ENCODE assay signal across 19 cellular contexts in the genomic region with DNA sequence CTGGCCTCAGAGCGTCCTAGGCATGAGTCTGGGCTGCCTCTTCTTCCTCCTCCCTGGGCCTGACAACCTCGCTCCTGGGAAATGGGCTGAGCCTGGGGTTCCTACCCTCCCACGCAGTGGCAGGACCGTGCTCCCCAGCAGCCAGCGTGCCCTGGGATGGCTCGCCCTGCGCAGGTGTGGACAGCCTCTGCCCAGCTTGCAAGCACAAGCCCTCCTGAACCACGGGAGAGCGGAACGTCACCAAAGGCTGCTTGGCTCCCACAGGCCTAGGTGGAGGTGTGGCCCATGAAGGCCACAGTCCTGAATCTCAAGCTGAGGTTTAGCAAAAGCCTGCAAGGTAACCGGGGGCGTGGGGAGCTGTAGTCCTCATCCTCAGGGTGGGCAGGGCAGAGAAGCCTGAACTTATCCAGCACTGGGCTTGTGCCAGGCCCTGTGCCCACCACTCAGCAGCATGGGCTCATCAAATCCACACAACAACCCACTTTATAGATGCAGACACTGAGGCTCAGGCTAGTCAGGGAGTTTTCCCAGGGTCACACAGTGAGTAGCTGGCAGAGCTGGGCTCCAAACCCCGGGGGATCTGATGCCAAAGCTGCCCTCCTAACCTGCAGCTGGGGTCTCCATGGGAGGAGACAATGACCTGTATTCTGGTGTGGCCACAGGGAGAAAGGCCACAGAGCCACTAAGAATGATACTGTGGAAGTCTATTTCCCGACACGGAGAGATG. TPM values are rescaled to one million over a fixed set of nuclear protein-coding genes. Genes with fewer than 3 reads are reported as not detected.
DNase-seq lines count a peak whose midpoint lies in the region; ATAC-seq and FAIRE-seq lines count a peak whose summit lies in the region.
"Had no signal": no experiment of that assay in that cellular context is flagged by ENCODE, and none has a peak within 500 bp of the region (broad histone marks: within the 10 kb centered on the region; RNA-seq: fewer than 3 reads in every experiment).

No MANE protein-coding gene starts in this region.

- peak overlapping the region; percentile 11 for H4K91ac ChIP-seq in mesenchymal stem cell (ENCODE audit: low read length)

- no peak overlapping the region for H2BK12ac ChIP-seq in mesenchymal stem cell (ENCODE audit: low read length in 2 of 2)

- no peak overlapping the region for H3K27ac ChIP-seq in mesenchymal stem cell (ENCODE audit: low read length, poor library complexity, severe bottlenecking)

- peaks cover 11 to 72% of the 10 kb centered on the region in 2 experiments for H3K27me3 ChIP-seq in mesenchymal stem cell (ENCODE audit: control insufficient read depth in 1 of 2, insufficient read depth in 1 of 2, low read length in 2 of 2)
- H3K27me3 ChIP-seq: BE2C had no signal

- H3K23ac ChIP-seq in mesenchymal stem cell (ENCODE audit: low read length in 2 of 2): no peak overlapping the region

- no peak for ATAC-seq in activated T-cell treated with anti-CD3 and anti-CD28 coated beads, Interleukin-2, amount 50 U/mL, for 4 hours
- ATAC-seq in stimulated activated effector memory CD8-positive, alpha-beta T cell treated with anti-CD3 and anti-CD28 coated beads, Interleukin-12 subunit alpha, Interleukin-12 subunit beta, amount 100 ng/mL, for 72 hours: no peak

- H2BK5ac ChIP-seq in mesenchymal stem cell (ENCODE audit: low read depth, low read length, poor library complexity, severe bottlenecking): no peak overlapping the region

- H2AFZ ChIP-seq in mesenchymal stem cell (ENCODE audit: low read depth, low read length): no peak overlapping the region

- H3K36me3 Mint-ChIP-seq in activated T-cell treated with anti-CD3 and anti-CD28 coated beads, Interleukin-2, amount 50 U/mL, for 24 hours (ENCODE audit: low read depth): no peaks in the 10 kb centered on the region
- H3K36me3 Mint-ChIP-seq in activated T-cell treated with anti-CD3 and anti-CD28 coated beads, Interleukin-2, amount 50 U/mL, for 4 hours (ENCODE audit: insufficient read depth): no peaks in the 10 kb centered on the region
- H3K36me3 Mint-ChIP-seq in stimulated activated effector memory CD8-positive, alpha-beta T cell treated with anti-CD3 and anti-CD28 coated beads, Interleukin-12 subunit alpha, Interleukin-12 subunit beta, amount 100 ng/mL, for 72 hours: peaks cover 7% of the 10 kb centered on the region

- no peak overlapping the region for H3K14ac ChIP-seq in mesenchymal stem cell (ENCODE audit: low read length in 2 of 2)

- H3K79me1 ChIP-seq in mesenchymal stem cell (replicated peaks; ENCODE audit: low read length, poor library complexity, severe bottlenecking): no peaks in the 10 kb centered on the region

- H3K4me3 Mint-ChIP-seq in activated T-cell treated with anti-CD3 and anti-CD28 coated beads, Interleukin-2, amount 50 U/mL, for 24 hours: no peak overlapping the region
- no peak overlapping the region for H3K4me3 Mint-ChIP-seq in activated T-cell treated with anti-CD3 and anti-CD28 coated beads, Interleukin-2, amount 50 U/mL, for 4 hours
- H3K4me3 Mint-ChIP-seq in stimulated activated effector memory CD8-positive, alpha-beta T cell treated with anti-CD3 and anti-CD28 coated beads, Interleukin-12 subunit alpha, Interleukin-12 subunit beta, amount 100 ng/mL, for 72 hours: no peak overlapping the region

- WGBS in mesenchymal stem cell: 86% methylated on average over 15 of the region's 15 CpGs

- H3K9ac ChIP-seq in mesenchymal stem cell (ENCODE audit: low read length): no peak overlapping the region

- no peaks in the 10 kb centered on the region for H3K27me3 Mint-ChIP-seq in activated T-cell treated with anti-CD3 and anti-CD28 coated beads, Interleukin-2, amount 50 U/mL, for 24 hours
- no peaks in the 10 kb centered on the region for H3K27me3 Mint-ChIP-seq in activated T-cell treated with anti-CD3 and anti-CD28 coated beads, Interleukin-2, amount 50 U/mL, for 4 hours (ENCODE audit: low read depth)

- H3K4me1 ChIP-seq in mesenchymal stem cell (ENCODE audit: control insufficient read depth, insufficient read depth, low read depth, low read length): peaks cover 12% of the 10 kb centered on the region
- H3K4me1 ChIP-seq: BE2C had no signal

- no peaks in the 10 kb centered on the region for H3K9me3 Mint-ChIP-seq in activated T-cell treated with anti-CD3 and anti-CD28 coated beads, Interleukin-2, amount 50 U/mL, for 24 hours
- H3K9me3 Mint-ChIP-seq in activated T-cell treated with anti-CD3 and anti-CD28 coated beads, Interleukin-2, amount 50 U/mL, for 4 hours: no peaks in the 10 kb centered on the region
- H3K9me3 Mint-ChIP-seq in stimulated activated effector memory CD8-positive, alpha-beta T cell treated with anti-CD3 and anti-CD28 coated beads, Interleukin-12 subunit alpha, Interleukin-12 subunit beta, amount 100 ng/mL, for 72 hours: no peaks in the 10 kb centered on the region

- H3K18ac ChIP-seq in mesenchymal stem cell (ENCODE audit: low read depth in 1 of 2, low read length in 2 of 2): no peak overlapping the region

- H2BK15ac ChIP-seq in mesenchymal stem cell (ENCODE audit: low read depth, poor library complexity, severe bottlenecking): no peak overlapping the region

- H3K4me2 ChIP-seq in mesenchymal stem cell (ENCODE audit: low read length, poor library complexity, severe bottlenecking): no peak overlapping the region

- peak overlapping the region; percentile 54 for H3K27ac Mint-ChIP-seq in activated T-cell treated with anti-CD3 and anti-CD28 coated beads, Interleukin-2, amount 50 U/mL, for 24 hours
- peak overlapping the region; percentile 35 for H3K27ac Mint-ChIP-seq in stimulated activated effector memory CD8-positive, alpha-beta T cell treated with anti-CD3 and anti-CD28 coated beads, Interleukin-12 subunit alpha, Interleukin-12 subunit beta, amount 100 ng/mL, for 72 hours

- H3K4me3 ChIP-seq in mesenchymal stem cell (ENCODE audit: insufficient read depth in 1 of 2, low read depth in 1 of 2, low read length in 2 of 2): no peak overlapping the region

- H3K4me1 Mint-ChIP-seq in activated T-cell treated with anti-CD3 and anti-CD28 coated beads, Interleukin-2, amount 50 U/mL, for 24 hours (ENCODE audit: low read depth): peaks cover 8% of the 10 kb centered on the region
- H3K4me1 Mint-ChIP-seq in activated T-cell treated with anti-CD3 and anti-CD28 coated beads, Interleukin-2, amount 50 U/mL, for 4 hours (ENCODE audit: low read depth): peaks cover 8% of the 10 kb centered on the region
- peaks cover 19% of the 10 kb centered on the region for H3K4me1 Mint-ChIP-seq in stimulated activated effector memory CD8-positive, alpha-beta T cell treated with anti-CD3 and anti-CD28 coated beads, Interleukin-12 subunit alpha, Interleukin-12 subunit beta, amount 100 ng/mL, for 72 hours

- H3K4ac ChIP-seq in mesenchymal stem cell (ENCODE audit: low read depth in 1 of 2, low read length in 2 of 2): no peak overlapping the region

- FAIRE-seq in HTR-8/SVneo (lab: Jason Lieb, UNC): peak; percentile 62
- FAIRE-seq: D721Med, GM12892, GM18507 had no signal

- H3K36me3 ChIP-seq in mesenchymal stem cell (ENCODE audit: control insufficient read depth in 1 of 2, insufficient read depth in 2 of 2, low read depth in 1 of 2, low read length in 2 of 2): peaks cover 0 to 3% of the 10 kb centered on the region in 2 experiments
- H3K36me3 ChIP-seq: BE2C had no signal

- H2BK120ac ChIP-seq in mesenchymal stem cell (ENCODE audit: low read depth, low read length): no peak overlapping the region

- no peaks in the 10 kb centered on the region for H3K9me3 ChIP-seq in mesenchymal stem cell (ENCODE audit: control insufficient read depth, low read length)
- H3K9me3 ChIP-seq: BE2C had no signal

- no peak for DNase-seq in activated T-cell treated with anti-CD3 and anti-CD28 coated beads, Interleukin-2, amount 50 U/mL, for 24 hours
- no peak for DNase-seq in activated T-cell treated with anti-CD3 and anti-CD28 coated beads, Interleukin-2, amount 50 U/mL, for 4 hours
- DNase-seq in HTR-8/SVneo (ENCODE audit: insufficient read length, low spot score) (no peak), mesenchymal stem cell (no peak), SIG-M5 treated with dmso at 0.1 percent for 504 hours (lab: John Stamatoyannopoulos, UW; ENCODE audit: unreplicated experiment) (no peak), NCI-H345 treated with DMSO at 0.1 percent for 48 hours (lab: John Stamatoyannopoulos, UW; ENCODE audit: unreplicated experiment) (no peak)
- no peak for DNase-seq in stimulated activated effector memory CD8-positive, alpha-beta T cell treated with anti-CD3 and anti-CD28 coated beads, Interleukin-12 subunit alpha, Interleukin-12 subunit beta, amount 100 ng/mL, for 72 hours (ENCODE audit: low spot score in 2 of 2)
- DNase-seq in effector CD4-positive, alpha-beta T cell: no peak
- DNase-seq: 8988T, BE2C, DMS79, GOT3, KG1, NCI-H187, NCI-H2227 treated with DMSO at 0.1 percent for 48 hours, SHP77 treated with DMSO at 0.1 percent for 48 hours had no signal

- no peak overlapping the region for H2AK5ac ChIP-seq in mesenchymal stem cell (ENCODE audit: low read length, severe bottlenecking)

- H4K8ac ChIP-seq in mesenchymal stem cell (ENCODE audit: low read length): no peak overlapping the region

RNA-seq across cellular contexts. Expression of a gene that starts 25.3 kb away (rescaled TPM):
- total RNA-seq in activated T-cell treated with anti-CD3 and anti-CD28 coated beads, Interleukin-2, amount 50 U/mL, for 4 hours: 100 to 1,000 TPM; 123 to 172 (median 129) TPM
- polyA plus RNA-seq in mesenchymal stem cell (2013, experiment 1 of 2): 4.6 TPM
- polyA plus RNA-seq in mesenchymal stem cell (2013, experiment 2 of 2): 4.8 TPM
